1 cellular context compared by ENCODE assay signal in genomic region chr12:64730585-64730964, GRCh38.
TF ChIP-seq lines count a peak whose summit lies in the region.

No MANE protein-coding gene starts in this region.

TF ChIP-seq in HepG2, 621 proteins besides CTCF, POLR2A, EP300 and RAD21 (continued from another document):
- TF ChIP-seq ZBTB4 (CRISPR knock-in tag; IDR thresholded peaks at IDR 0.05; ENCODE audit: borderline replicate concordance) (no peak), ZNF800 (CRISPR knock-in tag; IDR thresholded peaks at IDR 0.05) (no peak), TGIF2 (CRISPR knock-in tag; IDR thresholded peaks at IDR 0.05) (no peak), THAP11 (CRISPR knock-in tag; IDR thresholded peaks at IDR 0.05) (no peak), TFE3 (CRISPR knock-in tag; IDR thresholded peaks at IDR 0.05) (no peak), ZC3H4 (CRISPR knock-in tag; IDR thresholded peaks at IDR 0.05; ENCODE audit: borderline replicate concordance) (no peak), ERF (CRISPR knock-in tag; IDR thresholded peaks at IDR 0.05) (no peak), PREB (CRISPR knock-in tag; IDR thresholded peaks at IDR 0.05) (no peak), ATF1 (CRISPR knock-in tag; IDR thresholded peaks at IDR 0.05) (no peak), TARDBP (CRISPR knock-in tag; IDR thresholded peaks at IDR 0.05) (no peak), SIN3A (IDR thresholded peaks at IDR 0.05; ENCODE audit: borderline replicate concordance, low read depth, low read length) (no peak), ZNF550 (CRISPR knock-in tag; IDR thresholded peaks at IDR 0.05; ENCODE audit: borderline replicate concordance) (no peak)
